9 cellular contexts compared by ENCODE assay signal in genomic region chr10:133160813-133161471, GRCh38. TPM values are rescaled to one million over a fixed set of nuclear protein-coding genes. Genes with fewer than 3 reads are reported as not detected.
DNase-seq lines count a peak whose midpoint lies in the region; ATAC-seq and TF ChIP-seq lines count a peak whose summit lies in the region.
"Had no signal": no experiment of that assay in that cellular context is flagged by ENCODE, and none has a peak within 500 bp of the region (broad histone marks: within the 10 kb centered on the region; RNA-seq: fewer than 3 reads in every experiment).

No MANE protein-coding gene starts in this region.

- no peaks in the 10 kb centered on the region for H3K9me3 ChIP-seq in HUES48 (ENCODE audit: control insufficient read depth, insufficient read depth, low read length)
- H3K9me3 ChIP-seq in liver (ENCODE audit: control insufficient read depth in 4 of 4, low read length in 3 of 4): no peaks in the 10 kb centered on the region
- no peaks in the 10 kb centered on the region for H3K9me3 ChIP-seq in CD8-positive, alpha-beta memory T cell (ENCODE audit: low read length)
- H3K9me3 ChIP-seq: body of pancreas had no signal

- WGBS in liver: 12% methylated on average over 29 of the region's 29 CpGs

- no peaks in the 10 kb centered on the region for H3K36me3 Mint-ChIP-seq in brain
- no peaks in the 10 kb centered on the region for H3K36me3 Mint-ChIP-seq in CD8-positive, alpha-beta memory T cell

- H3K27me3 ChIP-seq in HUES48 (ENCODE audit: control insufficient read depth, insufficient read depth, low read length) (no peaks in the 10 kb centered on the region), liver (ENCODE audit: control insufficient read depth in 4 of 4, insufficient read depth in 4 of 4, low read length in 3 of 4) (no peaks in the 10 kb centered on the region)
- peaks cover 10% of the 10 kb centered on the region for H3K27me3 ChIP-seq in CD8-positive, alpha-beta memory T cell (ENCODE audit: insufficient read depth, low read length, poor library complexity, severe bottlenecking)

- H3K4me1 ChIP-seq in HUES48 (ENCODE audit: control insufficient read depth, insufficient read depth, low read length): peaks cover 32% of the 10 kb centered on the region
- peaks cover 0 to 28% (median 22%) of the 10 kb centered on the region in 4 donors for H3K4me1 ChIP-seq in liver (ENCODE audit: control insufficient read depth in 4 of 4, insufficient read depth in 4 of 4, low read length in 3 of 4)
- no peaks in the 10 kb centered on the region for H3K4me1 ChIP-seq in CD8-positive, alpha-beta memory T cell (ENCODE audit: insufficient read depth, low read length)

- TF ChIP-seq RAD21 in liver (IDR thresholded peaks at IDR 0.05): no peak

- H3K4me3 ChIP-seq in HUES48 (ENCODE audit: low read depth, low read length) (peak overlapping the region; percentile 73), liver (ENCODE audit: low read depth in 1 of 3, low read length in 3 of 3) (peak overlapping the region; percentile 63 to 79 (median 68))
- H3K4me3 ChIP-seq in CD8-positive, alpha-beta memory T cell (ENCODE audit: low read length): no peak overlapping the region
- H3K4me3 ChIP-seq: body of pancreas had no signal

- CTCF ChIA-PET in CD8-positive, alpha-beta memory T cell (lab: Charles Lee): no interaction called here

- no peak for DNase-seq in stimulated activated naive CD8-positive, alpha-beta T cell treated with anti-CD3 and anti-CD28 coated beads, Interleukin-15, amount 100 ng/mL, for 72 hours
- DNase-seq in CD8-positive, alpha-beta memory T cell: no peak
- DNase-seq in NCI-H82 treated with DMSO at 0.1 percent for 48 hours (lab: John Stamatoyannopoulos, UW; ENCODE audit: unreplicated experiment): no peak

- no peak for TF ChIP-seq CTCF in brain (conservative IDR thresholded peaks at IDR 0.05)
- TF ChIP-seq CTCF in liver (IDR thresholded peaks at IDR 0.05; ENCODE audit: low read depth, low read length, missing input control): no peak

- peaks cover 22% of the 10 kb centered on the region for H3K4me1 Mint-ChIP-seq in brain
- no peaks in the 10 kb centered on the region for H3K4me1 Mint-ChIP-seq in stimulated activated naive CD8-positive, alpha-beta T cell treated with anti-CD3 and anti-CD28 coated beads, Interleukin-15, amount 100 ng/mL, for 72 hours
- no peaks in the 10 kb centered on the region for H3K4me1 Mint-ChIP-seq in CD8-positive, alpha-beta memory T cell

- H3K4me3 Mint-ChIP-seq in brain: peak overlapping the region; percentile 74 to 85 (median 81)
- H3K4me3 Mint-ChIP-seq in stimulated activated naive CD8-positive, alpha-beta T cell treated with anti-CD3 and anti-CD28 coated beads, Interleukin-15, amount 100 ng/mL, for 72 hours: peak overlapping the region; percentile 15 to 50
- peak overlapping the region in 3 of 7 donors; percentile 28 to 76 (median 52) for H3K4me3 Mint-ChIP-seq in CD8-positive, alpha-beta memory T cell

- H3K9ac ChIP-seq in HUES48 (ENCODE audit: low read depth, low read length): no peak overlapping the region
- no peak overlapping the region for H3K9ac ChIP-seq in liver (ENCODE audit: low read depth in 1 of 2, low read length in 2 of 2)

- peaks cover 6% of the 10 kb centered on the region for H3K27me3 Mint-ChIP-seq in brain
- H3K27me3 Mint-ChIP-seq in stimulated activated naive CD8-positive, alpha-beta T cell treated with anti-CD3 and anti-CD28 coated beads, Interleukin-15, amount 100 ng/mL, for 72 hours: peaks cover 35% of the 10 kb centered on the region
- H3K27me3 Mint-ChIP-seq in CD8-positive, alpha-beta memory T cell: peaks cover 12 to 17% of the 10 kb centered on the region in 2 donors

- H3K36me3 ChIP-seq in HUES48 (ENCODE audit: control insufficient read depth, insufficient read depth, low read length) (0 out of 2 replicates have a peak, but pooled peaks cover 6% of the 10 kb centered on the region), liver (ENCODE audit: control insufficient read depth in 4 of 4, insufficient read depth in 3 of 4, low read depth in 1 of 4, low read length in 3 of 4) (no peaks in the 10 kb centered on the region)
- no peaks in the 10 kb centered on the region for H3K36me3 ChIP-seq in CD8-positive, alpha-beta memory T cell (ENCODE audit: insufficient read depth, low read length)

- no peaks in the 10 kb centered on the region for H3K9me3 Mint-ChIP-seq in brain
- no peaks in the 10 kb centered on the region for H3K9me3 Mint-ChIP-seq in stimulated activated naive CD8-positive, alpha-beta T cell treated with anti-CD3 and anti-CD28 coated beads, Interleukin-15, amount 100 ng/mL, for 72 hours
- H3K9me3 Mint-ChIP-seq in CD8-positive, alpha-beta memory T cell: no peaks in the 10 kb centered on the region

- POLR2A ChIA-PET in CD8-positive, alpha-beta memory T cell (lab: Charles Lee): no interaction called here

- H3K27ac ChIP-seq in HUES48 (ENCODE audit: low read depth, low read length) (no peak overlapping the region), liver (ENCODE audit: low read depth in 1 of 2, low read length in 2 of 2) (no peak overlapping the region)
- H3K27ac ChIP-seq in CD8-positive, alpha-beta memory T cell (ENCODE audit: low read depth, low read length): no peak overlapping the region
- H3K27ac ChIP-seq: body of pancreas had no signal

- peak overlapping the region in 3 of 5 experiments; percentile 55 to 78 (median 59) for H3K27ac Mint-ChIP-seq in brain
- H3K27ac Mint-ChIP-seq in stimulated activated naive CD8-positive, alpha-beta T cell treated with anti-CD3 and anti-CD28 coated beads, Interleukin-15, amount 100 ng/mL, for 72 hours: peak overlapping the region in 1 of 2 donors; percentile 34
- no peak overlapping the region for H3K27ac Mint-ChIP-seq in CD8-positive, alpha-beta memory T cell

- ATAC-seq in stimulated activated naive CD8-positive, alpha-beta T cell treated with anti-CD3 and anti-CD28 coated beads, Interleukin-15, amount 100 ng/mL, for 72 hours: no peak
- no peak for ATAC-seq in GM21529 (IDR thresholded peaks at IDR 0.05; ENCODE audit: unreplicated experiment)

TF ChIP-seq in liver, 16 proteins besides CTCF, POLR2A, EP300 and RAD21:
- no peak for TF ChIP-seq FOXA2 (IDR thresholded peaks at IDR 0.05)
- TF ChIP-seq HNF4G (IDR thresholded peaks at IDR 0.05): no peak
- TF ChIP-seq YY1 (IDR thresholded peaks at IDR 0.05): no peak
- no peak for TF ChIP-seq JUND (IDR thresholded peaks at IDR 0.05)
- TF ChIP-seq NR2F2 (IDR thresholded peaks at IDR 0.05): no peak
- no peak for TF ChIP-seq ATF3 (IDR thresholded peaks at IDR 0.05)
- no peak for TF ChIP-seq HNF4A (conservative IDR thresholded peaks at IDR 0.05)
- no peak for TF ChIP-seq ZBTB33 (IDR thresholded peaks at IDR 0.05)
- no peak for TF ChIP-seq EGR1 (IDR thresholded peaks at IDR 0.05; ENCODE audit: low read depth in 2 of 2)
- TF ChIP-seq GABPA (IDR thresholded peaks at IDR 0.05 in 1 of 2, conservative IDR thresholded peaks at IDR 0.05 in 1 of 2): no peak
- TF ChIP-seq SP1 (IDR thresholded peaks at IDR 0.05): no peak

RNA-seq across cellular contexts. Expression of gene KNDC1, which starts 0.9 kb away (rescaled TPM):
- polyA plus RNA-seq in brain (ENCODE audit: insufficient read depth, low read depth, low replicate concordance) (12.0 TPM), liver (10 to 100 TPM in 1 of 2 donors, under 1 TPM in 1; 0.53 to 12.9 TPM)
- total RNA-seq in liver: 1 to 10 TPM in 1 of 2 donors, under 1 TPM in 1; 0.61 to 8.0 TPM
- not detected for total RNA-seq in CD8-positive, alpha-beta memory T cell
- 0.05 TPM for polyA plus RNA-seq in CD8-positive, alpha-beta memory T cell
- total RNA-seq: pulmonary artery endothelial cell had no signal

Comparison
In these comparisons a context has a peak if more than half of its experiments do, and no peak if none do; other contexts are left out.
1. H3K27ac Mint-ChIP-seq: peak in brain (3 of 5); none in CD8-positive, alpha-beta memory T cell (0 of 8).